Comparison of ENCODE assay signal across 14 cellular contexts in genomic region chr5:34563951-34564705, GRCh38.
DNase-seq lines count a peak whose midpoint lies in the region; TF ChIP-seq lines count a peak whose summit lies in the region.
"Had no signal": no experiment of that assay in that cellular context is flagged by ENCODE, and none has a peak within 500 bp of the region (broad histone marks: within the 10 kb centered on the region; RNA-seq: fewer than 3 reads in every experiment).

No MANE protein-coding gene starts in this region.

- DNase-seq in ELR (ENCODE audit: low read depth) (peak; percentile 56), adrenal gland (peak in 6 of 7 donors; percentile 53 to 70 (median 58)), glomerular visceral epithelial cell (ENCODE audit: extremely low spot score) (peak; percentile 97), sigmoid colon (no peak), glutamatergic neuron (no peak)
- no peak for DNase-seq in stimulated activated CD4-positive, alpha-beta T cell treated with anti-CD3 and anti-CD28 coated beads, Interleukin-1b, Interleukin-23, amount 100 ng/mL, for 48 hours
- DNase-seq in stimulated activated CD4-positive, alpha-beta T cell treated with anti-CD3 and anti-CD28 coated beads, Interleukin-4, amount 100 ng/mL, for 24 hours: no peak
- DNase-seq in activated naive CD8-positive, alpha-beta T cell treated with anti-CD3 and anti-CD28 coated beads for 36 hours: no peak
- DNase-seq: activated T-cell treated with anti-CD3 and anti-CD28 coated beads, Interleukin-2, amount 50 U/mL, for 24 hours; caudate nucleus; CD4-positive, CD25-positive, alpha-beta regulatory T cell; hippocampal formation; NCI-H1930 had no signal

- peak overlapping the region in 1 of 5 donors; percentile 57 for H3K27ac ChIP-seq in adrenal gland
- H3K27ac ChIP-seq in sigmoid colon: peak overlapping the region; percentile 34 to 48 (median 43)
- H3K27ac ChIP-seq: suprapubic skin had no signal

- 29 to 50% (median 43%) methylated on average over 9 to 21 of the region's 21 CpGs for WGBS in adrenal gland, 4 donors
- 82 to 89% methylated on average over 21 of the region's 21 CpGs for WGBS in sigmoid colon, 2 donors

- no peaks in the 10 kb centered on the region for H3K9me3 ChIP-seq in adrenal gland (replicated peaks in 1 of 3)
- H3K9me3 ChIP-seq in sigmoid colon: no peaks in the 10 kb centered on the region
- H3K9me3 ChIP-seq: suprapubic skin had no signal

- no peaks in the 10 kb centered on the region for H3K4me1 Mint-ChIP-seq in glutamatergic neuron (ENCODE audit: low read depth, unreplicated experiment)
- H3K4me1 Mint-ChIP-seq in activated naive CD8-positive, alpha-beta T cell treated with anti-CD3 and anti-CD28 coated beads for 36 hours: no peaks in the 10 kb centered on the region
- H3K4me1 Mint-ChIP-seq: CD4-positive, CD25-positive, alpha-beta regulatory T cell had no signal

- TF ChIP-seq POLR2A in adrenal gland (IDR thresholded peaks at IDR 0.05) (no peak), sigmoid colon (IDR thresholded peaks at IDR 0.05) (no peak)

- H3K36me3 Mint-ChIP-seq in glutamatergic neuron (ENCODE audit: unreplicated experiment): no peaks in the 10 kb centered on the region
- no peaks in the 10 kb centered on the region for H3K36me3 Mint-ChIP-seq in activated naive CD8-positive, alpha-beta T cell treated with anti-CD3 and anti-CD28 coated beads for 36 hours
- H3K36me3 Mint-ChIP-seq: CD4-positive, CD25-positive, alpha-beta regulatory T cell had no signal

- TF ChIP-seq EP300 in sigmoid colon (IDR thresholded peaks at IDR 0.05): no peak

- H3K9me3 Mint-ChIP-seq in glutamatergic neuron (ENCODE audit: unreplicated experiment): no peaks in the 10 kb centered on the region
- no peaks in the 10 kb centered on the region for H3K9me3 Mint-ChIP-seq in activated naive CD8-positive, alpha-beta T cell treated with anti-CD3 and anti-CD28 coated beads for 36 hours
- H3K9me3 Mint-ChIP-seq: activated T-cell treated with anti-CD3 and anti-CD28 coated beads, Interleukin-2, amount 50 U/mL, for 24 hours had no signal

- H3K4me3 Mint-ChIP-seq in glutamatergic neuron (ENCODE audit: unreplicated experiment): no peak overlapping the region
- no peak overlapping the region for H3K4me3 Mint-ChIP-seq in activated naive CD8-positive, alpha-beta T cell treated with anti-CD3 and anti-CD28 coated beads for 36 hours
- H3K4me3 Mint-ChIP-seq: activated T-cell treated with anti-CD3 and anti-CD28 coated beads, Interleukin-2, amount 50 U/mL, for 24 hours had no signal

- H3K27ac Mint-ChIP-seq in glutamatergic neuron (ENCODE audit: unreplicated experiment): no peak overlapping the region
- H3K27ac Mint-ChIP-seq in activated naive CD8-positive, alpha-beta T cell treated with anti-CD3 and anti-CD28 coated beads for 36 hours: no peak overlapping the region
- H3K27ac Mint-ChIP-seq: activated T-cell treated with anti-CD3 and anti-CD28 coated beads, Interleukin-2, amount 50 U/mL, for 24 hours had no signal

- H3K4me3 ChIP-seq in adrenal gland (no peak overlapping the region), sigmoid colon (no peak overlapping the region)
- H3K4me3 ChIP-seq: suprapubic skin had no signal

- peaks cover 3% of the 10 kb centered on the region for H3K27me3 Mint-ChIP-seq in glutamatergic neuron (ENCODE audit: unreplicated experiment)
- H3K27me3 Mint-ChIP-seq in activated naive CD8-positive, alpha-beta T cell treated with anti-CD3 and anti-CD28 coated beads for 36 hours: no peaks in the 10 kb centered on the region
- H3K27me3 Mint-ChIP-seq: activated T-cell treated with anti-CD3 and anti-CD28 coated beads, Interleukin-2, amount 50 U/mL, for 24 hours had no signal

- no peak for TF ChIP-seq CTCF in adrenal gland (IDR thresholded peaks at IDR 0.05)
- TF ChIP-seq CTCF in sigmoid colon (IDR thresholded peaks at IDR 0.05): no peak
- TF ChIP-seq CTCF in glutamatergic neuron (IDR thresholded peaks at IDR 0.05; ENCODE audit: partially characterized antibody, unreplicated experiment): no peak

- H3K27me3 ChIP-seq in adrenal gland: no peaks in the 10 kb centered on the region
- no peaks in the 10 kb centered on the region for H3K27me3 ChIP-seq in sigmoid colon
- H3K27me3 ChIP-seq: suprapubic skin had no signal

- peaks cover 0 to 7% of the 10 kb centered on the region in 2 donors for H3K4me1 ChIP-seq in adrenal gland (replicated peaks in 1 of 2)
- peaks cover 0 to 11% (median 10%) of the 10 kb centered on the region in 4 donors for H3K4me1 ChIP-seq in sigmoid colon
- H3K4me1 ChIP-seq: suprapubic skin had no signal

- H3K36me3 ChIP-seq in adrenal gland (replicated peaks in 1 of 2): no peaks in the 10 kb centered on the region
- H3K36me3 ChIP-seq in sigmoid colon: no peaks in the 10 kb centered on the region
- H3K36me3 ChIP-seq: suprapubic skin had no signal

- intact Hi-C loops in adrenal gland (cut with DNase I) (no loop called here), sigmoid colon (cut with DNase I) (no loop called here)

Comparison
In these comparisons a context has a peak if more than half of its experiments do, and no peak if none do; other contexts are left out.
1. DNase-seq: peak in ELR (single experiment), adrenal gland (6 of 7) and glomerular visceral epithelial cell (single experiment); none in sigmoid colon (single experiment), stimulated activated CD4-positive, alpha-beta T cell treated with anti-CD3 and anti-CD28 coated beads, Interleukin-1b, Interleukin-23, amount 100 ng/mL, for 48 hours (single experiment), glutamatergic neuron (single experiment), stimulated activated CD4-positive, alpha-beta T cell treated with anti-CD3 and anti-CD28 coated beads, Interleukin-4, amount 100 ng/mL, for 24 hours (single experiment) and activated naive CD8-positive, alpha-beta T cell treated with anti-CD3 and anti-CD28 coated beads for 36 hours (single experiment).